Comparison of ENCODE assay signal across 1 cellular context in genomic region chr11:60880635-60881282, GRCh38.
A peak's percentile ranks its signal among the peaks of the same experiment; 100 is the strongest.
TF ChIP-seq lines count a peak whose summit lies in the region.

No MANE protein-coding gene starts in this region.

TF ChIP-seq in HepG2, 621 proteins besides CTCF, POLR2A, EP300 and RAD21 (continued from another document and continues in another):
- TF ChIP-seq ZNF687 (CRISPR knock-in tag; IDR thresholded peaks at IDR 0.05) (peak; percentile 23; the same call in 1 of the 2 replicates), ZNF383 (CRISPR knock-in tag; IDR thresholded peaks at IDR 0.05; ENCODE audit: borderline replicate concordance) (no peak; the same call in 1 of the 2 replicates), ZMYM2 (CRISPR knock-in tag; IDR thresholded peaks at IDR 0.05) (peak; percentile 61; the same call in 1 of the 2 replicates), HIVEP1 (CRISPR knock-in tag; IDR thresholded peaks at IDR 0.05) (peak; percentile 79), ZNF549 (CRISPR knock-in tag; IDR thresholded peaks at IDR 0.05) (no peak), MLXIP (CRISPR knock-in tag; IDR thresholded peaks at IDR 0.05; ENCODE audit: borderline replicate concordance) (no peak), ZNF800 (CRISPR knock-in tag; IDR thresholded peaks at IDR 0.05) (peak; percentile 27; the same call in 1 of the 2 replicates), FLYWCH1 (CRISPR knock-in tag; IDR thresholded peaks at IDR 0.05) (no peak), USF2 (IDR thresholded peaks at IDR 0.05; ENCODE audit: low read depth, low read length) (no peak), USF2 (CRISPR knock-in tag; IDR thresholded peaks at IDR 0.05; ENCODE audit: borderline replicate concordance) (no peak), ZC3H4 (CRISPR knock-in tag; IDR thresholded peaks at IDR 0.05; ENCODE audit: borderline replicate concordance) (no peak), SUZ12 (IDR thresholded peaks at IDR 0.05; ENCODE audit: low read depth, low read length) (no peak), ATM (IDR thresholded peaks at IDR 0.05; ENCODE audit: borderline replicate concordance) (no peak), MYC (CRISPR knock-in tag; IDR thresholded peaks at IDR 0.05; ENCODE audit: borderline replicate concordance) (peak; percentile 85; the same call in 1 of the 2 replicates), SKI (IDR thresholded peaks at IDR 0.05; ENCODE audit: partially characterized antibody) (peak; percentile 99), ZNF792 (CRISPR knock-in tag; IDR thresholded peaks at IDR 0.05) (peak; percentile 99), AHR (CRISPR knock-in tag; IDR thresholded peaks at IDR 0.05) (peak; percentile 91; the same call in 1 of the 2 replicates), JDP2 (CRISPR knock-in tag; IDR thresholded peaks at IDR 0.05; ENCODE audit: borderline replicate concordance) (no peak; the same call in 1 of the 2 replicates), DNMT3B (CRISPR knock-in tag; conservative IDR thresholded peaks at IDR 0.05) (peak; percentile 78; the same call in 1 of the 2 replicates), ZNF597 (CRISPR knock-in tag; IDR thresholded peaks at IDR 0.05) (no peak), NFE2L2 (IDR thresholded peaks at IDR 0.05; ENCODE audit: low read length) (no peak), CBX1 (IDR thresholded peaks at IDR 0.05; ENCODE audit: low read depth) (no peak), ZNF253 (CRISPR knock-in tag; IDR thresholded peaks at IDR 0.05; ENCODE audit: borderline replicate concordance) (no peak), E2F1 (CRISPR knock-in tag; IDR thresholded peaks at IDR 0.05) (no peak), PHB2 (IDR thresholded peaks at IDR 0.05; ENCODE audit: partially characterized antibody) (no peak), SIX1 (CRISPR knock-in tag; IDR thresholded peaks at IDR 0.05; ENCODE audit: borderline replicate concordance) (peak; percentile 98), EHMT2 (IDR thresholded peaks at IDR 0.05; ENCODE audit: borderline replicate concordance, low read depth, low read length) (no peak), GATAD1 (CRISPR knock-in tag; IDR thresholded peaks at IDR 0.05) (peak; percentile 76; the same call in 1 of the 2 replicates), TRIM24 (CRISPR knock-in tag; IDR thresholded peaks at IDR 0.05) (no peak), ZNF407 (CRISPR knock-in tag; IDR thresholded peaks at IDR 0.05; ENCODE audit: not compliant biosample characterization) (no peak), HINFP (CRISPR knock-in tag; IDR thresholded peaks at IDR 0.05; ENCODE audit: low read depth) (peak; percentile 70), ZNF335 (CRISPR knock-in tag; IDR thresholded peaks at IDR 0.05) (peak; percentile 87)
